Comparison of ENCODE assay signal across 22 cellular contexts in genomic region chr12:52170827-52171226, GRCh38. TPM values are rescaled to one million over a fixed set of nuclear protein-coding genes. Genes with fewer than 3 reads are reported as not detected.
"Had no signal": no experiment of that assay in that cellular context is flagged by ENCODE, and none has a peak within 500 bp of the region (broad histone marks: within the 10 kb centered on the region; RNA-seq: fewer than 3 reads in every experiment).

No MANE protein-coding gene starts in this region.

- H3K36me3 Mint-ChIP-seq: activated CD8-positive, alpha-beta memory T cell treated with anti-CD3 and anti-CD28 coated beads, Interleukin-2, amount 10 ng/mL, durations not matched to agents 7 days and 5 days; activated naive CD8-positive, alpha-beta T cell; natural killer cell had no signal

- H3K36me3 ChIP-seq: breast epithelium, colonic mucosa, gastroesophageal sphincter, heart left ventricle, sigmoid colon, tibial nerve, WERI-Rb-1 had no signal

- H3K4me3 ChIP-seq: breast epithelium, colonic mucosa, esophagus squamous epithelium, gastroesophageal sphincter, heart left ventricle, sigmoid colon, smooth muscle cell, tibial nerve had no signal

- H3K4me3 Mint-ChIP-seq: activated CD4-positive, alpha-beta T cell treated with anti-CD3 and anti-CD28 coated beads, Interleukin-2, amount 10 ng/mL, durations not matched to agents 7 days and 5 days; activated CD8-positive, alpha-beta memory T cell treated with anti-CD3 and anti-CD28 coated beads, Interleukin-2, amount 10 ng/mL, durations not matched to agents 7 days and 5 days; activated CD8-positive, alpha-beta T cell treated with anti-CD3 and anti-CD28 coated beads for 36 hours; activated naive CD8-positive, alpha-beta T cell; natural killer cell had no signal

- H3K9me3 ChIP-seq: breast epithelium, colonic mucosa, esophagus squamous epithelium, gastroesophageal sphincter, heart left ventricle, sigmoid colon, tibial nerve had no signal

- H3K27ac Mint-ChIP-seq: activated CD8-positive, alpha-beta memory T cell treated with anti-CD3 and anti-CD28 coated beads, Interleukin-2, amount 10 ng/mL, durations not matched to agents 7 days and 5 days; activated CD8-positive, alpha-beta T cell treated with anti-CD3 and anti-CD28 coated beads for 36 hours; activated naive CD8-positive, alpha-beta T cell; natural killer cell had no signal

- H3K27me3 Mint-ChIP-seq: activated CD4-positive, alpha-beta T cell treated with anti-CD3 and anti-CD28 coated beads, Interleukin-2, amount 10 ng/mL, durations not matched to agents 7 days and 5 days; activated CD8-positive, alpha-beta memory T cell treated with anti-CD3 and anti-CD28 coated beads, Interleukin-2, amount 10 ng/mL, durations not matched to agents 7 days and 5 days; activated CD8-positive, alpha-beta T cell treated with anti-CD3 and anti-CD28 coated beads for 36 hours; activated naive CD8-positive, alpha-beta T cell had no signal

- H3K4me1 Mint-ChIP-seq: natural killer cell had no signal

- H3K4me1 ChIP-seq: breast epithelium, colonic mucosa had no signal

- H3K9me3 Mint-ChIP-seq: activated CD4-positive, alpha-beta T cell treated with anti-CD3 and anti-CD28 coated beads, Interleukin-2, amount 10 ng/mL, durations not matched to agents 7 days and 5 days; activated CD8-positive, alpha-beta T cell treated with anti-CD3 and anti-CD28 coated beads for 36 hours; natural killer cell had no signal

- DNase-seq: activated CD4-positive, alpha-beta T cell treated with anti-CD3 and anti-CD28 coated beads, Interleukin-2, amount 10 ng/mL, durations not matched to agents 7 days and 5 days; activated CD4-positive, CD25-positive, alpha-beta regulatory T cell treated with anti-CD3 and anti-CD28 coated beads, Interleukin-2, amount 50 U/mL, for 72 hours; activated CD8-positive, alpha-beta memory T cell treated with anti-CD3 and anti-CD28 coated beads, Interleukin-2, amount 10 ng/mL, durations not matched to agents 7 days and 5 days; activated CD8-positive, alpha-beta T cell treated with anti-CD3 and anti-CD28 coated beads for 36 hours; activated naive CD4-positive, alpha-beta T cell; amniotic stem cell; colonic mucosa; esophagus squamous epithelium; left ventricle myocardium superior; mammary epithelial cell; midbrain; natural killer cell; sigmoid colon; stimulated activated CD4-positive, alpha-beta T cell treated with anti-CD3 and anti-CD28 coated beads, Interleukin-4, amount 100 ng/mL, for 1 hour; stimulated activated naive CD4-positive, alpha-beta T cell treated with Interleukin-2 at 50 U/mL for 16 hours; WERI-Rb-1 had no signal

- ATAC-seq: activated CD8-positive, alpha-beta memory T cell treated with anti-CD3 and anti-CD28 coated beads, Interleukin-2, amount 10 ng/mL, durations not matched to agents 7 days and 5 days; activated CD8-positive, alpha-beta T cell treated with anti-CD3 and anti-CD28 coated beads for 36 hours; gastroesophageal sphincter; heart left ventricle; left ventricle myocardium superior; natural killer cell had no signal

- H3K27me3 ChIP-seq: breast epithelium, colonic mucosa, esophagus squamous epithelium, gastroesophageal sphincter, heart left ventricle, sigmoid colon, tibial nerve had no signal

- H3K27ac ChIP-seq: breast epithelium, colonic mucosa, gastroesophageal sphincter, heart left ventricle, sigmoid colon, tibial nerve, WERI-Rb-1 had no signal

RNA-seq across cellular contexts. Expression of gene KRT80, which starts 21.0 kb away (rescaled TPM):
- total RNA-seq: activated CD4-positive, alpha-beta T cell treated with anti-CD3 and anti-CD28 coated beads, Interleukin-2, amount 10 ng/mL, durations not matched to agents 7 days and 5 days; activated CD8-positive, alpha-beta memory T cell treated with anti-CD3 and anti-CD28 coated beads, Interleukin-2, amount 10 ng/mL, durations not matched to agents 7 days and 5 days; activated CD8-positive, alpha-beta T cell treated with anti-CD3 and anti-CD28 coated beads for 36 hours; left ventricle myocardium superior; natural killer cell; sigmoid colon; tibial nerve had no signal
